Comparison of ENCODE assay signal across 27 cellular contexts in the genomic region with DNA sequence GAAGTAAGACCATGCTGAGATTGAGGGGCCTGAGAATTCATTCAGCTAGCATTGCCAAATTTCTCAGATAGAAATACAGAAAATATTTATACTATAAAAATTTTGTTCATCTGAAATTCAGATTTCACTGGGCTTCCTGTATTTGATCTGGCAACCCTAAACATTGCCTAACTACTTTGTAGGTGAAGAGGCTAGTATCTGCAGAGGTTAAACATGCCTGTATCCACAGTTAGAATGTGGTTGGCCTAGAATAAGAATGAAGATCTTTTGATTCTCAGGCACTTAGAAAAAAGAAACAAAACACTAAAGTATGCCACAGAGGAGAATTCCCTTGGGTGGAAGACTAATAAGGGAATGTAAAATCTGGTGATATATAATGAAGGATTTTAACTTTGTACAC.
"Had no signal": no experiment of that assay in that cellular context is flagged by ENCODE, and none has a peak within 500 bp of the region (broad histone marks: within the 10 kb centered on the region; RNA-seq: fewer than 3 reads in every experiment).

No MANE protein-coding gene starts in this region.

- H3K27ac ChIP-seq: stomach, suprapubic skin, testis, thoracic aorta, thyroid gland, tibial artery, tibial nerve, transverse colon, upper lobe of left lung, upper lobe of right lung, uterus, vagina had no signal

- H3K4me3 ChIP-seq: stomach, suprapubic skin, testis, thoracic aorta, thyroid gland, tibial artery, tibial nerve, transverse colon, upper lobe of left lung, upper lobe of right lung, uterus, vagina had no signal

- H3K36me3 ChIP-seq: stomach, suprapubic skin, thoracic aorta, thyroid gland, tibial artery, tibial nerve, transverse colon, upper lobe of left lung, upper lobe of right lung, uterus, vagina had no signal

- ATAC-seq: stimulated activated effector memory CD8-positive, alpha-beta T cell treated with anti-CD3 and anti-CD28 coated beads, Interleukin-12 subunit alpha, Interleukin-12 subunit beta, amount 100 ng/mL, for 72 hours; stimulated activated memory B cell treated with anti-CD40 and anti-IgM and Interleukin-4, amounts not matched to agents 10 μg/mL and 1 μg/mL and 100 μg/mL, for 72 hours; stimulated activated naive B cell treated with anti-CD40 and anti-IgM and Interleukin-4, amounts not matched to agents 10 μg/mL and 1 μg/mL and 100 μg/mL, for 72 hours; stimulated activated naive CD8-positive, alpha-beta T cell treated with anti-CD3 and anti-CD28 coated beads, Interleukin-15, amount 100 ng/mL, for 72 hours; stimulated activated naive CD8-positive, alpha-beta T cell treated with anti-CD3 and anti-CD28 coated beads, Interleukin-15, Interleukin-2, amounts not matched to agents 100 U/mL and 50 U/mL, for 24 hours; upper lobe of right lung had no signal

- DNase-seq: stimulated activated CD4-positive, alpha-beta T cell treated with anti-CD3 and anti-CD28 coated beads, Interleukin-2, amount 100 ng/mL, for 48 hours; stimulated activated CD4-positive, alpha-beta T cell treated with anti-CD3 and anti-CD28 coated beads, Interleukin-4, amount 100 ng/mL, for 1 hour; stimulated activated CD4-positive, alpha-beta T cell treated with anti-CD3 and anti-CD28 coated beads, Interleukin-4, amount 100 ng/mL, for 24 hours; stimulated activated CD4-positive, alpha-beta T cell treated with anti-CD3 and anti-CD28 coated beads, Interleukin-4, amount 100 ng/mL, for 4 hours; stimulated activated CD8-positive, alpha-beta memory T cell treated with anti-CD3 and anti-CD28 coated beads, Interleukin-4, amount 100 ng/mL, for 48 hours; stimulated activated naive B cell treated with anti-CD40 and anti-IgM and Interleukin-4, amounts not matched to agents 10 μg/mL and 1 μg/mL and 100 μg/mL, for 72 hours; stimulated activated naive CD4-positive, alpha-beta T cell; stimulated activated naive CD4-positive, alpha-beta T cell treated with Interleukin-2 at 50 U/mL for 16 hours; stimulated activated naive CD8-positive, alpha-beta T cell treated with anti-CD3 and anti-CD28 coated beads, Interleukin-15, amount 100 ng/mL, for 72 hours; stimulated activated naive CD8-positive, alpha-beta T cell treated with anti-CD3 and anti-CD28 coated beads, Interleukin-15, Interleukin-2, amounts not matched to agents 100 U/mL and 50 U/mL, for 24 hours; stomach; substantia nigra; testis; thyroid gland; tibial artery; transverse colon; trophoblast cell; upper lobe of left lung; upper lobe of right lung; uterus had no signal

- H3K27me3 ChIP-seq: stomach, suprapubic skin, testis, thyroid gland, tibial artery, tibial nerve, transverse colon, upper lobe of left lung, upper lobe of right lung, uterus, vagina had no signal

- H3K9me3 ChIP-seq: suprapubic skin, testis, thoracic aorta, thyroid gland, tibial artery, tibial nerve, transverse colon, upper lobe of left lung, upper lobe of right lung, uterus, vagina had no signal

- FAIRE-seq: urothelium cell line had no signal

- H3K4me1 ChIP-seq: testis, tibial nerve, transverse colon, upper lobe of left lung, upper lobe of right lung, uterus, vagina had no signal
